In the genomic region with DNA sequence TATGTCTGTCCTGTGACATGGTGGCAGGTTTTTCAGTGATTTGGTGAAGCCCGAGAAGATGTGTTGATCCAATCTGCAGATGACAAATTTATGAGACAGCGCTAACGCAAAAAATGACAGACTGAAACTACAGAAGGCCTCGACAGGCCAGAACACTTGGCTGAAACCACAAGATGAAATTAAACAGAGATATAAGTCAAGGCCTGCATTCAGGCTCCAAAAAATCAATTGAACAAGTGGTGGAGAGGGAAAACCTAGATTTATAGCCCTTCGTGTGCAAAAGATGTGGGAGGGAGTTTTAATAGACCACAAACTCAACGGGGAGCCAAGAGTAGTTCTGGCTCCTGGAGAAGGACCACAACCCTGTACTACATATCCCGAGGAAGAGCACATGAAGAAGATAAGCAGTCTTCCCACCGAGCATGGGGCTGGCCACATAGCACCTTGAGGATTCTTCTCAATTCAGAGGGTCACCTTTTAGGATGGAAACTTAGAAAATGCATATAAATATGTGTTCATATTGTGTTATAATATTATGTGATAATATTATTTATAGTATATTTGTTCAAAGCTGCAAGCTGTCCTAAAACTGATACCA, we compare ENCODE assay signal across 3 cellular contexts.
"Had no signal": no experiment of that assay in that cellular context is flagged by ENCODE, and none has a peak within 500 bp of the region (broad histone marks: within the 10 kb centered on the region; RNA-seq: fewer than 3 reads in every experiment).

No MANE protein-coding gene starts in this region.

- DNase-seq: GDM1, GF-D8 had no signal

- ATAC-seq: GM12878 had no signal

- H3K4me3 ChIP-seq: GM12878 had no signal
